ENCODE assay signal across 1 cellular context in the genomic region with DNA sequence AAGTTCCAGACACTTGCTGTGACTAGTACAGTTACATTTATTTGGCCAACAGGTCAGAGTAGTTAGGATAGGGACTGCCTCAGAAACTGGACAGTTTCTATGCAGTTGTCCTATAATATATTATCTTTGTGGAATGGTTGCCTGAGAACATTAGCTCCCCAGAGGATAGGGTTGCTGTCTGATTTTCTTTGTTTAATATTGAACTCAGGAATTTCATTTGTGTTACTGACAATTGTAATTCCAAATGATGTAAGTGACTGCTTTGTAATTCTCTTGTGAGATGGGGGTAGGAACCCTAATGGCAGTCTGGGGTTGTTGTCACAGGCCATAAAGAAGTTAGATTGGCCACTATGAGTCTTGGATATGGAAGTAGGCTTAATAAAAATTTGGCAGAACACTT.
TF ChIP-seq lines count a peak whose summit lies in the region.

No MANE protein-coding gene starts in this region.

TF ChIP-seq in endothelial cell of umbilical vein, 7 proteins besides CTCF, POLR2A, EP300 and RAD21:
- TF ChIP-seq EZH2 (IDR thresholded peaks at IDR 0.05; ENCODE audit: borderline replicate concordance, low read depth, low read length, severe bottlenecking) (no peak), GATA2 (IDR thresholded peaks at IDR 0.05; ENCODE audit: insufficient read depth, insufficient read length, low read depth, low read length) (no peak), FOS (IDR thresholded peaks at IDR 0.05; ENCODE audit: borderline replicate concordance, insufficient read depth, low read length) (no peak), JUN (IDR thresholded peaks at IDR 0.05; ENCODE audit: borderline replicate concordance, insufficient read depth, insufficient read length, low read depth) (no peak), MYC (IDR thresholded peaks at IDR 0.05; ENCODE audit: low read depth, low read length) (no peak), POLR2AphosphoS5 (IDR thresholded peaks at IDR 0.05; ENCODE audit: insufficient read depth, low read depth, low read length) (no peak)
- TF ChIP-seq, protein P1, sequence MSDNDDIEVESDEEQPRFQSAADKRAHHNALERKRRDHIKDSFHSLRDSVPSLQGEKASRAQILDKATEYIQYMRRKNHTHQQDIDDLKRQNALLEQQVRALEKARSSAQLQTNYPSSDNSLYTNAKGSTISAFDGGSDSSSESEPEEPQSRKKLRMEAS (IDR thresholded peaks at IDR 0.05; ENCODE audit: insufficient read depth, insufficient read length): no peak
TF ChIP-seq in endothelial cell of umbilical vein: peak in this region for 0.
